In the genomic region with DNA sequence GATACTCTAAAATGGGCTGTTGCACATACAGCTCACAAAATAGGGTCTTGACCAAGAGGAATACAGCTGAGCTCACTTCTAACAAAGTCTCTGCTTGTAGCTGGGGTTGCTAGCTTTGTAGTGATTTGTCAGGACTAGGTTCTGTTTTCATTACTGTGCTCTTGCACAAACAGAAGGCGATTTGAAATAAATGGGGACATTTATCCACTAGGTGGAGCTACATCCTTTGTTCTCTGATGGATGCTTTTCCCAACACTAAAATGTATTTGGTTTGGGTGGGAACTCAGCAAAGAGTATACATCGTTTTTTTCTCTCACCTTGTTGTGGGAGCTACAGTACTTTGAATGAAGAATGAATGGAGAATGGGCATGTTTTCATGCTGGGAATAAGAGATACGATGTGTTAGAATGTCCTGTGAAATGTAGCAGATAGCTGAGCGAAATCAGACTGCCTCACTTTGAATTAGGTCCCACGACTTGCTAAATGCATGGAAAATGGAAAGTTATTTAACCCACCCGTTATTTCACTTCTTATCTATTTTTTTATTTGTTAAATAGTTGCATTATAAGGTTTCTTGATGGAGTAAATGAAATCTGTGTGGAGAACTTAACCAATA, we compare ENCODE assay signal across 8 cellular contexts.
DNase-seq lines count a peak whose midpoint lies in the region; ATAC-seq, FAIRE-seq and TF ChIP-seq lines count a peak whose summit lies in the region.

No MANE protein-coding gene starts in this region.

- TF ChIP-seq CTCF in AG09319 (IDR thresholded peaks at IDR 0.05; ENCODE audit: low read depth, low read length) = peak; percentile 42; the same call in 1 of the 2 replicates
- TF ChIP-seq CTCF in body of pancreas (IDR thresholded peaks at IDR 0.05) = peak; percentile 38 to 59 (median 51)
- TF ChIP-seq CTCF in kidney (IDR thresholded peaks at IDR 0.05; ENCODE audit: borderline replicate concordance, extremely low read depth, insufficient read depth) = peak; percentile 60
- TF ChIP-seq CTCF in vagina (IDR thresholded peaks at IDR 0.05) = peak; percentile 18 to 53 (median 41)
- TF ChIP-seq CTCF in lower leg skin (IDR thresholded peaks at IDR 0.05) = no peak

- H3K9me3 ChIP-seq in body of pancreas (no peaks in the 10 kb centered on the region), kidney (ENCODE audit: control insufficient read depth in 1 of 2, low read length in 2 of 2) (no peaks in the 10 kb centered on the region), vagina (no peaks in the 10 kb centered on the region)

- TF ChIP-seq POLR2A in body of pancreas (IDR thresholded peaks at IDR 0.05) (no peak), vagina (IDR thresholded peaks at IDR 0.05) (no peak), lower leg skin (IDR thresholded peaks at IDR 0.05) (no peak)

- H3K27me3 ChIP-seq in body of pancreas = no peaks in the 10 kb centered on the region
- no peaks in the 10 kb centered on the region for H3K27me3 ChIP-seq in vagina

- H3K27ac ChIP-seq in body of pancreas (no peak overlapping the region), kidney (ENCODE audit: low read depth in 2 of 2, low read length in 2 of 2) (no peak overlapping the region), vagina (no peak overlapping the region)

- intact Hi-C loops in body of pancreas (cut with DNase I) (no loop called here), kidney (cut with DNase I) (no loop called here), vagina (cut with DNase I) (no loop called here), lower leg skin (cut with DNase I; ENCODE audit: low total_unique reads) (no loop called here)

- DNase-seq in AG09319 (ENCODE audit: extremely low read depth, low read depth) = no peak
- DNase-seq in NCI-H446 treated with DMSO at 0.1 percent for 48 hours (lab: John Stamatoyannopoulos, UW) = peak; percentile 55
- no peak for DNase-seq in body of pancreas
- DNase-seq in kidney = no peak
- no peak for DNase-seq in vagina (ENCODE audit: extremely low spot score in 2 of 2)
- no peak for DNase-seq in lower leg skin (ENCODE audit: low spot score in 2 of 2)

- no peak overlapping the region for H3K9ac ChIP-seq in kidney (ENCODE audit: low read length in 2 of 2)

- H3K4me1 ChIP-seq in body of pancreas (no peaks in the 10 kb centered on the region), kidney (ENCODE audit: control insufficient read depth in 1 of 2, insufficient read depth in 1 of 2, low read depth in 1 of 2, low read length in 2 of 2) (no peaks in the 10 kb centered on the region), vagina (no peaks in the 10 kb centered on the region)

- ATAC-seq in GM18511 (IDR thresholded peaks at IDR 0.05; ENCODE audit: unreplicated experiment) (peak; percentile 70), HG03280 (IDR thresholded peaks at IDR 0.05; ENCODE audit: unreplicated experiment) (peak; percentile 52), body of pancreas (peak; percentile 53)

- H3K4me3 ChIP-seq in body of pancreas = no peak overlapping the region
- no peak overlapping the region for H3K4me3 ChIP-seq in kidney (ENCODE audit: low read length in 2 of 2)
- H3K4me3 ChIP-seq in vagina = no peak overlapping the region
- no peak overlapping the region for H3K4me3 ChIP-seq in lower leg skin (ENCODE audit: low read depth, poor library complexity, severe bottlenecking)

- H3K36me3 ChIP-seq in body of pancreas (replicated peaks in 1 of 2; ENCODE audit: insufficient read depth in 1 of 2, low read depth in 2 of 2) = no peaks in the 10 kb centered on the region
- H3K36me3 ChIP-seq in kidney (ENCODE audit: control insufficient read depth in 1 of 2, insufficient read depth in 2 of 2, low read length in 2 of 2) = no peaks in the 10 kb centered on the region
- no peaks in the 10 kb centered on the region for H3K36me3 ChIP-seq in vagina

- WGBS in body of pancreas, 2 donors = 21 to 22% methylated on average over 6 of the region's 6 CpGs
- WGBS in lower leg skin, 2 donors = 38 to 39% methylated on average over 6 of the region's 6 CpGs

- peak; percentile 68 for FAIRE-seq in kidney (lab: Jason Lieb, UNC)

Comparison
In these comparisons a context has a peak if more than half of its experiments do, and no peak if none do; other contexts are left out.
1. CTCF ChIP-seq: peak in AG09319 (single experiment), body of pancreas (7 of 7), kidney (single experiment) and vagina (3 of 3); none in lower leg skin (0 of 3).
2. Peak in every context shown above with its lines, with median percentiles within 50 percentile points of each other: ATAC-seq.